21 cellular contexts compared by ENCODE assay signal in genomic region chr2:135822855-135823254, GRCh38. TPM values are rescaled to one million over a fixed set of nuclear protein-coding genes. Genes with fewer than 3 reads are reported as not detected.
A peak's percentile ranks its signal among the peaks of the same experiment; 100 is the strongest.
DNase-seq lines count a peak whose midpoint lies in the region; ATAC-seq, FAIRE-seq and TF ChIP-seq lines count a peak whose summit lies in the region.
"Had no signal": no experiment of that assay in that cellular context is flagged by ENCODE, and none has a peak within 500 bp of the region (broad histone marks: within the 10 kb centered on the region; RNA-seq: fewer than 3 reads in every experiment).

No MANE protein-coding gene starts in this region.

- no peak overlapping the region for H2BK15ac ChIP-seq in mesendoderm (replicated peaks; ENCODE audit: low read depth)

- no peak for DNase-seq in T-helper 2 cell treated with Interferon-gamma antibody and Interleukin-4, amounts not matched to agents 5 μg/mL and 100 μg/mL, for 36 hours (ENCODE audit: low spot score)
- DNase-seq in T-helper 2 cell (no peak), HepG2 (ENCODE audit: low spot score) (no peak), right lobe of liver (no peak), GM12878 (ENCODE audit: low read depth, low spot score) (no peak), mesendoderm (no peak), NCI-H1105 treated with DMSO at 0.1 percent for 48 hours (lab: John Stamatoyannopoulos, UW) (no peak), adrenal gland (no peak)
- DNase-seq: CD4-positive, alpha-beta memory T cell; DMS153; DMS79; GF-D8; GOT3; H7 had no signal

- H3K79me2 ChIP-seq in HepG2 (ENCODE audit: insufficient read depth, low read length) (no peaks in the 10 kb centered on the region), GM12878 (ENCODE audit: control insufficient read depth, insufficient read depth, low read length) (peaks cover 5% of the 10 kb centered on the region; the same call in 1 of the 2 replicates), mesendoderm (ENCODE audit: control insufficient read depth, insufficient read depth, low read length) (no peaks in the 10 kb centered on the region)

- no peaks in the 10 kb centered on the region for H3K27me3 Mint-ChIP-seq in T-helper 2 cell treated with Interferon-gamma antibody and Interleukin-4, amounts not matched to agents 5 μg/mL and 100 μg/mL, for 36 hours (ENCODE audit: low read depth)

- no peak overlapping the region for H2BK120ac ChIP-seq in mesendoderm (ENCODE audit: low read depth, low read length)

- H4K8ac ChIP-seq in mesendoderm (ENCODE audit: low read depth, low read length): no peak overlapping the region

- H2AK5ac ChIP-seq in mesendoderm (ENCODE audit: low read length): no peak overlapping the region

- H3K36me3 ChIP-seq in HepG2 (replicated peaks in 1 of 2; ENCODE audit: control insufficient read depth in 1 of 2, insufficient read depth in 2 of 2, low read length in 2 of 2) (no peaks in the 10 kb centered on the region), right lobe of liver (no peaks in the 10 kb centered on the region), GM12878 (ENCODE audit: control insufficient read depth in 2 of 2, insufficient read depth in 2 of 2, low read length in 1 of 2) (no peaks in the 10 kb centered on the region), mesendoderm (ENCODE audit: control insufficient read depth, insufficient read depth, low read length) (no peaks in the 10 kb centered on the region), adrenal gland (replicated peaks in 1 of 2) (no peaks in the 10 kb centered on the region)

- POLR2A ChIA-PET in HepG2 (lab: Yijun Ruan, JAX) (no interaction called here), GM12878 (lab: Charles Lee) (interaction anchor here (0.6 kb wide), 1 partner anchor 74 kb away, joined by 3 read pairs; no protein-coding TSS in a partner anchor)

- no peak overlapping the region for H3K4me3 Mint-ChIP-seq in T-helper 2 cell treated with Interferon-gamma antibody and Interleukin-4, amounts not matched to agents 5 μg/mL and 100 μg/mL, for 36 hours
- H3K4me3 Mint-ChIP-seq: CD14-positive monocyte; CD4-positive, alpha-beta memory T cell had no signal

- H4K20me1 ChIP-seq in HepG2 (ENCODE audit: insufficient read depth, low read length): no peaks in the 10 kb centered on the region
- no peaks in the 10 kb centered on the region for H4K20me1 ChIP-seq in GM12878 (ENCODE audit: control insufficient read depth, insufficient read depth)
- H4K20me1 ChIP-seq: BLaER1 had no signal

- no peak overlapping the region for H2AFZ ChIP-seq in HepG2 (ENCODE audit: low read length)
- H2AFZ ChIP-seq in GM12878 (ENCODE audit: control insufficient read depth, low read depth, low read length): no peak overlapping the region

- ATAC-seq in HepG2 (no peak), right lobe of liver (no peak), GM12878 (no peak)
- ATAC-seq: A549, HCT116 had no signal

- H2BK5ac ChIP-seq in mesendoderm (ENCODE audit: low read length): no peak overlapping the region

- intact Hi-C loops in HepG2 (cut with micrococcal nuclease; ENCODE audit: unreplicated experiment): no loop called here
- intact Hi-C loops in right lobe of liver (cut with DNase I): no loop called here
- intact Hi-C loops in GM12878 (cut with micrococcal nuclease; ENCODE audit: unreplicated experiment): no loop called here
- intact Hi-C loops in adrenal gland (cut with DNase I): no loop called here

- no peak for TF ChIP-seq POLR2A in HepG2 (IDR thresholded peaks at IDR 0.05; ENCODE audit: insufficient read depth in 1 of 2, low read depth in 2 of 2, low read length in 2 of 2)
- TF ChIP-seq POLR2A in right lobe of liver (IDR thresholded peaks at IDR 0.05): no peak
- no peak for TF ChIP-seq POLR2A in GM12878 (IDR thresholded peaks at IDR 0.05; ENCODE audit: low read depth, low read length)
- TF ChIP-seq POLR2A in adrenal gland (IDR thresholded peaks at IDR 0.05): no peak

- H4K5ac ChIP-seq in mesendoderm (ENCODE audit: low read length): no peak overlapping the region

- peaks cover 20% of the 10 kb centered on the region for H3K9me3 Mint-ChIP-seq in T-helper 2 cell treated with Interferon-gamma antibody and Interleukin-4, amounts not matched to agents 5 μg/mL and 100 μg/mL, for 36 hours

- no peak overlapping the region for H3K4ac ChIP-seq in mesendoderm (ENCODE audit: low read depth, low read length)

- no peak overlapping the region for H3K23ac ChIP-seq in mesendoderm (ENCODE audit: low read length)

- H3K4me3 ChIP-seq in HepG2 (replicated peaks in 1 of 3; ENCODE audit: insufficient read depth in 1 of 3, low read depth in 2 of 3, low read length in 3 of 3) (no peak overlapping the region), right lobe of liver (no peak overlapping the region), GM12878 (no peak overlapping the region), mesendoderm (ENCODE audit: low read length) (no peak overlapping the region), adrenal gland (no peak overlapping the region)
- H3K4me3 ChIP-seq: A549, BLaER1 had no signal

- H3K4me1 Mint-ChIP-seq in T-helper 2 cell treated with Interferon-gamma antibody and Interleukin-4, amounts not matched to agents 5 μg/mL and 100 μg/mL, for 36 hours (ENCODE audit: low read depth): peaks cover 39% of the 10 kb centered on the region

- in situ Hi-C loops in HepG2 (cut with HindIII; ENCODE audit: extremely low pct_ligation_motif_present, low pct_unique_long_range_greater_than_20kb): no loop called here
- in situ Hi-C loops in GM12878 (cut with MboI): no loop called here

- FAIRE-seq in HepG2 (lab: Jason Lieb, UNC): no peak
- FAIRE-seq in GM12878 (lab: Jason Lieb, UNC): no peak
- FAIRE-seq: A549 had no signal

- H3K27ac ChIP-seq in HepG2 (ENCODE audit: extremely low read length, insufficient read depth, low read length) (no peak overlapping the region), right lobe of liver (no peak overlapping the region), GM12878 (ENCODE audit: control insufficient read depth, insufficient read depth) (no peak overlapping the region), mesendoderm (ENCODE audit: low read depth, low read length) (no peak overlapping the region), adrenal gland (no peak overlapping the region)
- H3K27ac ChIP-seq: 22Rv1, A549, BLaER1 had no signal

- TF ChIP-seq EP300 in HepG2 (IDR thresholded peaks at IDR 0.05; ENCODE audit: low read depth in 2 of 2, low read length in 2 of 2): no peak
- no peak for TF ChIP-seq EP300 in HepG2 (CRISPR knock-in tag; IDR thresholded peaks at IDR 0.05; ENCODE audit: borderline replicate concordance)
- no peak for TF ChIP-seq EP300 in GM12878 (IDR thresholded peaks at IDR 0.05; ENCODE audit: borderline replicate concordance in 1 of 2, control insufficient read depth in 1 of 2, low read depth in 2 of 2, low read length in 2 of 2)

- no peak overlapping the region for H3K56ac ChIP-seq in mesendoderm (ENCODE audit: low read length)

- BruUV-seq in HepG2 (replicated peaks; lab: Mats Ljungman, UMichigan) (no TSS peak), GM12878 (replicated peaks; lab: Mats Ljungman, UMichigan) (no TSS peak)

- no peaks in the 10 kb centered on the region for H3K4me1 ChIP-seq in HepG2 (ENCODE audit: insufficient read depth, low read length)
- no peaks in the 10 kb centered on the region for H3K4me1 ChIP-seq in right lobe of liver
- H3K4me1 ChIP-seq in GM12878 (ENCODE audit: control insufficient read depth, insufficient read depth, low read length): peaks cover 46% of the 10 kb centered on the region
- no peaks in the 10 kb centered on the region for H3K4me1 ChIP-seq in mesendoderm (ENCODE audit: control insufficient read depth, low read depth, low read length)
- no peaks in the 10 kb centered on the region for H3K4me1 ChIP-seq in adrenal gland (replicated peaks in 1 of 2)
- H3K4me1 ChIP-seq: A549 had no signal

- 4% methylated on average over 1 of the region's 1 CpG for WGBS in HepG2 (ENCODE audit: low lambda C conversion rate)
- whole genome bisulfite sequencing in right lobe of liver (ENCODE audit: insufficient coverage, low coverage, low lambda C conversion rate, missing lambda C conversion rate): 100% methylated on average over 1 of the region's 1 CpG
- WGBS in GM12878 (ENCODE audit: insufficient coverage, insufficient replicate concordance, low lambda C conversion rate, missing lambda C conversion rate): 95% methylated on average over 1 of the region's 1 CpG
- no CpG with 5 or more reads among the region's 1 CpG for WGBS in mesendoderm (ENCODE audit: extremely low coverage, insufficient coverage, low lambda C conversion rate)
- WGBS in adrenal gland, 4 donors: 78 to 100% (median 86%) methylated on average over 1 of the region's 1 CpG

- H3K36me3 Mint-ChIP-seq in T-helper 2 cell treated with Interferon-gamma antibody and Interleukin-4, amounts not matched to agents 5 μg/mL and 100 μg/mL, for 36 hours (ENCODE audit: low read depth): peaks cover 37% of the 10 kb centered on the region

- RAD21 ChIA-PET in GM12878 (lab: Charles Lee; ENCODE audit: unreplicated experiment): no interaction called here

- no peaks in the 10 kb centered on the region for H3K79me1 ChIP-seq in mesendoderm (ENCODE audit: low read length)

- H3K4me2 ChIP-seq in HepG2 (ENCODE audit: low read depth, low read length) (no peak overlapping the region), GM12878 (ENCODE audit: control insufficient read depth, insufficient read depth) (no peak overlapping the region), mesendoderm (ENCODE audit: low read length) (no peak overlapping the region)
- H3K4me2 ChIP-seq: A549, BLaER1 had no signal

- CTCF ChIA-PET in HepG2 (lab: Yijun Ruan, JAX; ENCODE audit: low intra/inter-chr PET ratio, low total read pairs) (no interaction called here), GM12878 (lab: Yijun Ruan, JAX) (interaction anchor here (0.6 kb wide), 1 partner anchor 834 kb away, joined by 3 read pairs; no protein-coding TSS in a partner anchor)

- H3K18ac ChIP-seq in mesendoderm (ENCODE audit: low read length): no peak overlapping the region

- peaks cover 0 to 9% of the 10 kb centered on the region in 2 experiments; a peak in 3 of 5 replicates for H3K27me3 ChIP-seq in HepG2 (ENCODE audit: control insufficient read depth in 1 of 2, insufficient read depth in 2 of 2, low read length in 2 of 2)
- H3K27me3 ChIP-seq in right lobe of liver: no peaks in the 10 kb centered on the region
- H3K27me3 ChIP-seq in GM12878 (replicated peaks in 1 of 2; ENCODE audit: control insufficient read depth in 2 of 2, insufficient read depth in 2 of 2, low read length in 1 of 2): no peaks in the 10 kb centered on the region
- no peaks in the 10 kb centered on the region for H3K27me3 ChIP-seq in mesendoderm (ENCODE audit: insufficient read depth, low read length, poor library complexity)
- H3K27me3 ChIP-seq in adrenal gland: no peaks in the 10 kb centered on the region
- H3K27me3 ChIP-seq: BLaER1 had no signal

- SMC1A ChIA-PET in GM12878 (lab: Charles Lee; ENCODE audit: uncharacterized antibody, unreplicated experiment): interaction anchor here (0.6 kb wide), 1 partner anchor 28 kb away, joined by 4 read pairs; no protein-coding TSS in a partner anchor

- peak overlapping the region; percentile 2 for H3K27ac Mint-ChIP-seq in T-helper 2 cell treated with Interferon-gamma antibody and Interleukin-4, amounts not matched to agents 5 μg/mL and 100 μg/mL, for 36 hours
- H3K27ac Mint-ChIP-seq: CD14-positive monocyte; CD4-positive, alpha-beta memory T cell had no signal

- no peak for TF ChIP-seq CTCF in HepG2 (CRISPR knock-in tag; IDR thresholded peaks at IDR 0.05)
- no peak for TF ChIP-seq CTCF in right lobe of liver (IDR thresholded peaks at IDR 0.05)
- no peak for TF ChIP-seq CTCF in GM12878 (IDR thresholded peaks at IDR 0.05 in 2 of 3, conservative IDR thresholded peaks at IDR 0.05 in 1 of 3; ENCODE audit: control insufficient read depth in 2 of 3, extremely low read depth in 1 of 3, insufficient read depth in 1 of 3, low read depth in 3 of 3, low read length in 3 of 3)
- TF ChIP-seq CTCF in adrenal gland (IDR thresholded peaks at IDR 0.05): no peak

- H3K9ac ChIP-seq in HepG2 (ENCODE audit: insufficient read depth, low read depth, low read length): no peak overlapping the region
- no peak overlapping the region for H3K9ac ChIP-seq in GM12878 (ENCODE audit: control insufficient read depth, insufficient read depth, low read length)
- H3K9ac ChIP-seq in mesendoderm (ENCODE audit: low read length): no peak overlapping the region
- H3K9ac ChIP-seq: BLaER1 had no signal

- TF ChIP-seq RAD21 in HepG2 (CRISPR knock-in tag; IDR thresholded peaks at IDR 0.05) (no peak), GM12878 (IDR thresholded peaks at IDR 0.05; ENCODE audit: insufficient read depth, low read depth, low read length) (no peak)

- no peaks in the 10 kb centered on the region; the same call in 1 of the 2 replicates for H3K9me3 ChIP-seq in HepG2 (ENCODE audit: low read length)
- no peaks in the 10 kb centered on the region for H3K9me3 ChIP-seq in right lobe of liver
- H3K9me3 ChIP-seq in GM12878 (replicated peaks; ENCODE audit: control insufficient read depth, insufficient read depth, low read length): peaks cover 9% of the 10 kb centered on the region
- no peaks in the 10 kb centered on the region for H3K9me3 ChIP-seq in adrenal gland (replicated peaks in 1 of 3)
- H3K9me3 ChIP-seq: A549 had no signal

RNA-seq across cellular contexts. Expression of gene LCT, which starts 14.1 kb away (rescaled TPM):
- total RNA-seq in HepG2 (2016; rRNA removed; fragmentation: Illumina TruSeq; extraction: Trizol) (not detected in 2 replicates), right lobe of liver (under 1 TPM in 1 of 6 experiments, not detected in 5; 0.12 TPM), GM12878 (2014; rRNA removed) (0.05 and 0.06 TPM in 2 replicates), GM12878 (2014; rRNA removed; fragmentation: Illumina TruSeq; extraction: Trizol) (0.09 and 0.14 TPM in 2 replicates), GM12878 (2021) (0.08 and 0.11 TPM in 2 replicates), adrenal gland (under 1 TPM in 2 of 8 donors, not detected in 6; 0.17 to 0.69 TPM)
- not detected in 2 replicates for total RNA-seq in HepG2 (2016; cell fraction: cytosol; rRNA removed; fragmentation: Illumina TruSeq; extraction: Trizol; ENCODE audit: low read depth)
- total RNA-seq in HepG2 (2016; cell fraction: insoluble cytoplasmic fraction; rRNA removed; fragmentation: Illumina TruSeq; extraction: Trizol): not detected in 2 replicates
- not detected in 2 replicates for total RNA-seq in HepG2 (2016; cell fraction: membrane; rRNA removed; fragmentation: Illumina TruSeq; extraction: Trizol)
- total RNA-seq in HepG2 (2016; cell fraction: nucleus; rRNA removed; fragmentation: Illumina TruSeq; extraction: Trizol): not detected in 2 replicates
- polyA plus RNA-seq in HepG2 (2011; rRNA removed) (not detected in 2 replicates), GM12878 (2011; rRNA removed) (0.04 and 0.07 TPM in 2 replicates), GM12878 (2014; fragmentation: Illumina TruSeq; extraction: Trizol) (0.04 and 0.05 TPM in 2 replicates), GM12878 (2014; fragmentation: Nextera tagmentation; extraction: Ambion mirVana) (under 1 TPM in 1 of 2 experiments, not detected in 1; 0.02 TPM), GM12878 (2014; rRNA removed) (0.05 and 0.09 TPM in 2 replicates), GM12878 (2016; fragmentation: Nextera tagmentation; extraction: Ambion mirVana) (not detected), adrenal gland (not detected)
- not detected in 2 replicates for polyA plus RNA-seq in HepG2 (2011; cell fraction: cytosol; rRNA removed)
- polyA plus RNA-seq in HepG2 (2011; cell fraction: nucleus; rRNA removed): not detected in 2 replicates
- polyA plus RNA-seq in HepG2 (2012): not detected in 2 replicates
- not detected in 2 replicates for polyA plus RNA-seq in HepG2 (2016; cell fraction: cytosol; fragmentation: Illumina TruSeq; extraction: Trizol; ENCODE audit: low read depth)
- not detected in 2 replicates for polyA plus RNA-seq in HepG2 (2016; cell fraction: insoluble cytoplasmic fraction; fragmentation: Illumina TruSeq; extraction: Trizol; ENCODE audit: low read depth)
- not detected in 2 replicates for polyA plus RNA-seq in HepG2 (2016; cell fraction: membrane; fragmentation: Illumina TruSeq; extraction: Trizol; ENCODE audit: low read depth)
- polyA plus RNA-seq in HepG2 (2016; cell fraction: nucleus; fragmentation: Illumina TruSeq; extraction: Trizol; ENCODE audit: insufficient read depth, low read depth): not detected in 2 replicates
- polyA minus RNA-seq in HepG2 (2011; rRNA and poly(A)+ RNA removed; ENCODE audit: low replicate concordance): 0.08 and 0.12 TPM in 2 replicates
- not detected in 2 replicates for polyA minus RNA-seq in HepG2 (2011; cell fraction: cytosol; rRNA and poly(A)+ RNA removed)
- polyA minus RNA-seq in HepG2 (2011; cell fraction: nucleus; rRNA and poly(A)+ RNA removed): 0.12 TPM in 1 of 2 replicates, not detected in the other
- total RNA-seq in GM12878 (2013; cell fraction: nucleolus; rRNA removed): 0.24 and 0.46 TPM in 2 replicates
- polyA plus RNA-seq in GM12878 (2011; ENCODE audit: low read depth): not detected
- 0.03 and 0.07 TPM in 2 replicates for polyA plus RNA-seq in GM12878 (2011; cell fraction: cytosol; rRNA removed)
- polyA plus RNA-seq in GM12878 (2011; cell fraction: nucleus; rRNA removed): 0.15 and 0.16 TPM in 2 replicates
- polyA plus RNA-seq in GM12878 (2012): 0.01 TPM in 1 of 2 replicates, not detected in the other
- polyA minus RNA-seq in GM12878 (2011; rRNA and poly(A)+ RNA removed): 0.22 and 0.46 TPM in 2 replicates
- not detected in 2 replicates for polyA minus RNA-seq in GM12878 (2011; cell fraction: cytosol; rRNA and poly(A)+ RNA removed)
- 0.36 and 0.86 TPM in 2 replicates for polyA minus RNA-seq in GM12878 (2011; cell fraction: nucleus; rRNA and poly(A)+ RNA removed)
- 0.03 TPM for polyA plus RNA-seq in mesendoderm (2013, experiment 1 of 2)
- polyA plus RNA-seq in mesendoderm (2013, experiment 2 of 2): 0.06 TPM
- total RNA-seq: HT-29 had no signal
- polyA plus RNA-seq: AG04450; CD14-positive monocyte; CD4-positive, alpha-beta memory T cell had no signal

RNA-seq across cellular contexts. Expression of gene MCM6, which starts 53.4 kb away (rescaled TPM):
- 18.7 and 48.5 TPM in 2 replicates for total RNA-seq in HepG2 (2016; rRNA removed; fragmentation: Illumina TruSeq; extraction: Trizol)
- 2.9 and 3.3 TPM in 2 replicates for total RNA-seq in HepG2 (2016; cell fraction: cytosol; rRNA removed; fragmentation: Illumina TruSeq; extraction: Trizol; ENCODE audit: low read depth)
- total RNA-seq in HepG2 (2016; cell fraction: insoluble cytoplasmic fraction; rRNA removed; fragmentation: Illumina TruSeq; extraction: Trizol): 19.6 and 52.2 TPM in 2 replicates
- total RNA-seq in HepG2 (2016; cell fraction: membrane; rRNA removed; fragmentation: Illumina TruSeq; extraction: Trizol): 5.7 and 6.2 TPM in 2 replicates
- total RNA-seq in HepG2 (2016; cell fraction: nucleus; rRNA removed; fragmentation: Illumina TruSeq; extraction: Trizol): 18.5 and 20.1 TPM in 2 replicates
- 6.1 and 9.7 TPM in 2 replicates for polyA plus RNA-seq in HepG2 (2011; rRNA removed)
- 6.6 TPM in 2 replicates for polyA plus RNA-seq in HepG2 (2011; cell fraction: cytosol; rRNA removed)
- 2.8 and 3.3 TPM in 2 replicates for polyA plus RNA-seq in HepG2 (2011; cell fraction: nucleus; rRNA removed)
- polyA plus RNA-seq in HepG2 (2012): 8.0 and 12.3 TPM in 2 replicates
- 1.3 and 1.7 TPM in 2 replicates for polyA plus RNA-seq in HepG2 (2016; cell fraction: cytosol; fragmentation: Illumina TruSeq; extraction: Trizol; ENCODE audit: low read depth)
- 48.5 and 50.3 TPM in 2 replicates for polyA plus RNA-seq in HepG2 (2016; cell fraction: insoluble cytoplasmic fraction; fragmentation: Illumina TruSeq; extraction: Trizol; ENCODE audit: low read depth)
- polyA plus RNA-seq in HepG2 (2016; cell fraction: membrane; fragmentation: Illumina TruSeq; extraction: Trizol; ENCODE audit: low read depth): 2.9 and 3.0 TPM in 2 replicates
- 22.1 and 25.3 TPM in 2 replicates for polyA plus RNA-seq in HepG2 (2016; cell fraction: nucleus; fragmentation: Illumina TruSeq; extraction: Trizol; ENCODE audit: insufficient read depth, low read depth)
- polyA minus RNA-seq in HepG2 (2011; rRNA and poly(A)+ RNA removed; ENCODE audit: low replicate concordance): 10.7 and 78.5 TPM in 2 replicates
- polyA minus RNA-seq in HepG2 (2011; cell fraction: cytosol; rRNA and poly(A)+ RNA removed): 9.1 and 11.2 TPM in 2 replicates
- 8.8 and 9.1 TPM in 2 replicates for polyA minus RNA-seq in HepG2 (2011; cell fraction: nucleus; rRNA and poly(A)+ RNA removed)
- 10 to 100 TPM in 2 of 6 experiments, 1 to 10 TPM in 4; 1.5 to 13.2 (median 4.7) TPM for total RNA-seq in right lobe of liver
- 50.4 and 55.8 TPM in 2 replicates for total RNA-seq in GM12878 (2013; cell fraction: nucleolus; rRNA removed)
- 63.4 and 68.5 TPM in 2 replicates for total RNA-seq in GM12878 (2014; rRNA removed)
- total RNA-seq in GM12878 (2014; rRNA removed; fragmentation: Illumina TruSeq; extraction: Trizol): 63.2 and 63.4 TPM in 2 replicates
- 89.7 and 92.9 TPM in 2 replicates for total RNA-seq in GM12878 (2021)
- 40.3 TPM for polyA plus RNA-seq in GM12878 (2011; ENCODE audit: low read depth)
- 118 and 136 TPM in 2 replicates for polyA plus RNA-seq in GM12878 (2011; rRNA removed)
- 74.9 and 83.7 TPM in 2 replicates for polyA plus RNA-seq in GM12878 (2011; cell fraction: cytosol; rRNA removed)
- 46.4 and 68.7 TPM in 2 replicates for polyA plus RNA-seq in GM12878 (2011; cell fraction: nucleus; rRNA removed)
- 34.7 and 41.0 TPM in 2 replicates for polyA plus RNA-seq in GM12878 (2012)
- 97.4 and 108 TPM in 2 replicates for polyA plus RNA-seq in GM12878 (2014; fragmentation: Illumina TruSeq; extraction: Trizol)
- 10 to 100 TPM; 37.4 to 74.4 TPM for polyA plus RNA-seq in GM12878 (2014; fragmentation: Nextera tagmentation; extraction: Ambion mirVana)
- polyA plus RNA-seq in GM12878 (2014; rRNA removed): 68.6 and 79.5 TPM in 2 replicates
- polyA plus RNA-seq in GM12878 (2016; fragmentation: Nextera tagmentation; extraction: Ambion mirVana): 10 to 100 TPM; 85.0 to 89.9 TPM
- 124 and 156 TPM in 2 replicates for polyA minus RNA-seq in GM12878 (2011; rRNA and poly(A)+ RNA removed)
- polyA minus RNA-seq in GM12878 (2011; cell fraction: cytosol; rRNA and poly(A)+ RNA removed): 44.2 and 46.8 TPM in 2 replicates
- 23.0 and 38.4 TPM in 2 replicates for polyA minus RNA-seq in GM12878 (2011; cell fraction: nucleus; rRNA and poly(A)+ RNA removed)
- polyA plus RNA-seq in mesendoderm (2013, experiment 1 of 2): 102 TPM
- polyA plus RNA-seq in mesendoderm (2013, experiment 2 of 2): 103 TPM
- total RNA-seq in adrenal gland: 10 to 100 TPM in 4 of 8 donors, 1 to 10 TPM in 4; 3.6 to 11.8 (median 9.4) TPM
- polyA plus RNA-seq in adrenal gland: 10 to 100 TPM in 1 of 3 donors, 1 to 10 TPM in 2; 3.4 to 11.5 (median 3.7) TPM
